ENCODE assay signal across 1 cellular context in the genomic region with DNA sequence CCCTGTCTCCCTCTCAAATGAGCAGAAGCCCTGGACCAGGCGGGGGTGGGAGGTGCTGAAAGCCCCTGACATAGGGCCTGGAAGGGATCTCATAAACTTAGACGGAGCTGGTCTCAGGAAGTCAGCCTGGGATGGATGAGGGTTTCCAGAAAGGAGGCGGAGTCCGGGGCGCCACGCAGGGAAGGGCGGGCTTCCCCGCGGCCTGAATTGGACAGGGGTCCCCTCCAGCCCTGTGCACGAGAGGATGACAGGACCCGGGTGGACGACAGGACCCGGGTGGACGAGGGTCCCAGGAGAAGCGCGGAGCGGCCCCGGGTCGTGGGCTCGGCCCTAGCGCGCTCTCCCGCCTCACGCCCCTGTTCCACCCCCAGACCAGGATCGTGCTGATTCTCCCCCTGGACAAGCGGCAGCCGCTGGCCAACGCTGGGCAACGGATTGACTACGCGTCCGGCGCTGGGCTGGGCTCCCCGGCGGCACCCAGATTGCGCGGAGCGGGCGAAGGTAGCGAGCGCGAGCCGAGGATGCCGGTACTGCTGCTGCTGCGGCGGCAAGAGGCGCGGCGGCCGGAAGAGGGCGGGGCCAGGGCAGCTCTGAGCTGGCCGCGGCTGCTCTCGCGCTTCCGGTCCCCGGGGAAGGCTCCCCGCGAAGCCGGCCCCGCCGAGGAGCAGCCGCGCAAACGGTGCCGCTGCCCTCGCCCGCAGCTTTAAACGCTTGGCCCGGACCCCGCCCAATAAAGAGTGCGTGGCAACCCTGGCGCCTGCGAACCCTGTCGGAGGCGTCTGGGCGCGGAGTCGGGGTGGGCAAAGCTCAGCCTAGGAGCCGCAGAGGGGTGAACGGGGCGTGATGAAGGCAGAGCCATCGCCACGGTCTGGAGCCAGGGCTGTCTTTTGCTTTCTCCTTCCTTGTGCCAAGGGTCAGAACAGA.
TF ChIP-seq lines count a peak whose summit lies in the region.

No MANE protein-coding gene starts in this region.

TF ChIP-seq in WTC11, 78 proteins besides CTCF, POLR2A, EP300 and RAD21 (continued from another document):
- TF ChIP-seq, protein P1, sequence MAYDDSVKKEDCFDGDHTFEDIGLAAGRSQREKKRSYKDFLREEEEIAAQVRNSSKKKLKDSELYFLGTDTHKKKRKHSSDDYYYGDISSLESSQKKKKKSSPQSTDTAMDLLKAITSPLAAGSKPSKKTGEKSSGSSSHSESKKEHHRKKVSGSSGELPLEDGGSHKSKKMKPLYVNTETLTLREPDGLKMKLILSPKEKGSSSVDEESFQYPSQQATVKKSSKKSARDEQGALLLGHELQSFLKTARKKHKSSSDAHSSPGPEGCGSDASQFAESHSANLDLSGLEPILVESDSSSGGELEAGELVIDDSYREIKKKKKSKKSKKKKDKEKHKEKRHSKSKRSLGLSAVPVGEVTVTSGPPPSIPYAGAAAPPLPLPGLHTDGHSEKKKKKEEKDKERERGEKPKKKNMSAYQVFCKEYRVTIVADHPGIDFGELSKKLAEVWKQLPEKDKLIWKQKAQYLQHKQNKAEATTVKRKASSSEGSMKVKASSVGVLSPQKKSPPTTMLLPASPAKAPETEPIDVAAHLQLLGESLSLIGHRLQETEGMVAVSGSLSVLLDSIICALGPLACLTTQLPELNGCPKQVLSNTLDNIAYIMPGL (CRISPR knock-in tag; IDR thresholded peaks at IDR 0.05): peak; percentile 45; the same call in 1 of the 2 replicates
- TF ChIP-seq, protein P2, sequence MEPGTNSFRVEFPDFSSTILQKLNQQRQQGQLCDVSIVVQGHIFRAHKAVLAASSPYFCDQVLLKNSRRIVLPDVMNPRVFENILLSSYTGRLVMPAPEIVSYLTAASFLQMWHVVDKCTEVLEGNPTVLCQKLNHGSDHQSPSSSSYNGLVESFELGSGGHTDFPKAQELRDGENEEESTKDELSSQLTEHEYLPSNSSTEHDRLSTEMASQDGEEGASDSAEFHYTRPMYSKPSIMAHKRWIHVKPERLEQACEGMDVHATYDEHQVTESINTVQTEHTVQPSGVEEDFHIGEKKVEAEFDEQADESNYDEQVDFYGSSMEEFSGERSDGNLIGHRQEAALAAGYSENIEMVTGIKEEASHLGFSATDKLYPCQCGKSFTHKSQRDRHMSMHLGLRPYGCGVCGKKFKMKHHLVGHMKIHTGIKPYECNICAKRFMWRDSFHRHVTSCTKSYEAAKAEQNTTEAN (CRISPR knock-in tag; IDR thresholded peaks at IDR 0.05): 0 out of 2 replicates have a peak, but pooled peaks have one; percentile 19
TF ChIP-seq in WTC11: peak in this region for 22.
